Comparison of ENCODE assay signal across 19 cellular contexts in genomic region chr16:14042706-14043105, GRCh38. TPM values are rescaled to one million over a fixed set of nuclear protein-coding genes. Genes with fewer than 3 reads are reported as not detected.
DNase-seq lines count a peak whose midpoint lies in the region; ATAC-seq and TF ChIP-seq lines count a peak whose summit lies in the region.
"Had no signal": no experiment of that assay in that cellular context is flagged by ENCODE, and none has a peak within 500 bp of the region (broad histone marks: within the 10 kb centered on the region; RNA-seq: fewer than 3 reads in every experiment).

No MANE protein-coding gene starts in this region.

- H2AK5ac ChIP-seq in neuronal stem cell (ENCODE audit: low read depth, low read length), result no peak overlapping the region

- POLR2A ChIA-PET in HEK293T (lab: Yijun Ruan, JAX), result no interaction called here

- peak overlapping the region; percentile 6 for H2AFZ ChIP-seq in mammary epithelial cell (ENCODE audit: low read depth, low read length)
- peak overlapping the region; percentile 68 for H2AFZ ChIP-seq in neuronal stem cell (ENCODE audit: low read length)
- H2AFZ ChIP-seq: PC-9 had no signal

- intact Hi-C loops in mammary epithelial cell (cut with micrococcal nuclease) (no loop called here), heart left ventricle (cut with DNase I) (no loop called here), thyroid gland (cut with DNase I) (no loop called here)

- H3K4me1 ChIP-seq in mammary epithelial cell (ENCODE audit: insufficient read depth, low read length) (no peaks in the 10 kb centered on the region), heart left ventricle (peaks cover 0 to 23% (median 0%) of the 10 kb centered on the region in 12 donors), neuronal stem cell (ENCODE audit: control insufficient read depth in 2 of 2, insufficient read depth in 1 of 2, low read depth in 1 of 2, low read length in 2 of 2) (peaks cover 0 to 3% of the 10 kb centered on the region in 2 donors), thyroid gland (peaks cover 10% of the 10 kb centered on the region in 2 donors)
- H3K4me1 ChIP-seq: adrenal gland had no signal

- no peak overlapping the region for H3K18ac ChIP-seq in neuronal stem cell (ENCODE audit: low read length)

- CTCF ChIA-PET in mammary epithelial cell (lab: Charles Lee; ENCODE audit: low non-redundant PET), result no interaction called here
- CTCF ChIA-PET in HEK293T (lab: Yijun Ruan, JAX), result no interaction called here

- no peak for TF ChIP-seq POLR2A in heart left ventricle (IDR thresholded peaks at IDR 0.05)
- no peak for TF ChIP-seq POLR2A in thyroid gland (IDR thresholded peaks at IDR 0.05)

- peak; percentile 38 to 90 (median 85) for ATAC-seq in heart left ventricle
- ATAC-seq: CD8-positive, alpha-beta T cell; SK-N-SH treated with all-trans-retinoic acid at 6 μM for 48 hours had no signal

- no TSS peak for BruUV-seq in mammary epithelial cell (replicated peaks; lab: Mats Ljungman, UMichigan)

- TF ChIP-seq CTCF in mammary epithelial cell (conservative IDR thresholded peaks at IDR 0.05 in 1 of 2, IDR thresholded peaks at IDR 0.05 in 1 of 2; ENCODE audit: extremely low read depth in 1 of 2, insufficient read depth in 1 of 2, low read depth in 1 of 2, low read length in 2 of 2) (no peak), heart left ventricle (IDR thresholded peaks at IDR 0.05) (no peak), thyroid gland (IDR thresholded peaks at IDR 0.05) (no peak)

- no peaks in the 10 kb centered on the region for H3K79me1 ChIP-seq in neuronal stem cell (ENCODE audit: low read depth, low read length)

- no peak overlapping the region for H3K23ac ChIP-seq in neuronal stem cell (ENCODE audit: low read depth, low read length, poor library complexity)

- H3K14ac ChIP-seq in neuronal stem cell (ENCODE audit: low read length), result no peak overlapping the region

- H2BK15ac ChIP-seq in neuronal stem cell (ENCODE audit: low read length), result no peak overlapping the region

- H3K9me3 ChIP-seq in mammary epithelial cell (replicated peaks; ENCODE audit: insufficient read depth, low read length) (no peaks in the 10 kb centered on the region), heart left ventricle (peaks cover 0 to 10% (median 2%) of the 10 kb centered on the region in 12 donors), neuronal stem cell (replicated peaks in 1 of 2; ENCODE audit: control insufficient read depth in 2 of 2, insufficient read depth in 1 of 2, low read depth in 1 of 2, low read length in 2 of 2) (peaks cover 0 to 2% of the 10 kb centered on the region in 2 donors), thyroid gland (no peaks in the 10 kb centered on the region)
- H3K9me3 ChIP-seq: adrenal gland, ovary had no signal

- H2BK120ac ChIP-seq in neuronal stem cell (ENCODE audit: low read depth, low read length), result no peak overlapping the region

- dilution Hi-C loops in mammary epithelial cell (cut with HindIII; ENCODE audit: low sequenced_read_pairs), result no loop called here

- in situ Hi-C loops in mammary epithelial cell (cut with MboI; ENCODE audit: low sequenced_read_pairs in 2 of 2), result no loop called here

- no peak overlapping the region for H2BK12ac ChIP-seq in neuronal stem cell (ENCODE audit: low read length)

- no peak overlapping the region for H4K91ac ChIP-seq in neuronal stem cell (ENCODE audit: low read depth, low read length, poor library complexity)

- no peaks in the 10 kb centered on the region for H3K79me2 ChIP-seq in mammary epithelial cell (ENCODE audit: insufficient read depth, low read length)

- H3K27me3 ChIP-seq in mammary epithelial cell (ENCODE audit: insufficient read depth, low read length) (no peaks in the 10 kb centered on the region), heart left ventricle (no peaks in the 10 kb centered on the region), neuronal stem cell (ENCODE audit: control insufficient read depth in 3 of 3, insufficient read depth in 3 of 3, low read depth in 1 of 3, low read length in 3 of 3) (peaks cover 0 to 5% (median 0%) of the 10 kb centered on the region in 3 experiments), thyroid gland (no peaks in the 10 kb centered on the region)
- H3K27me3 ChIP-seq: adrenal gland, ovary had no signal

- no peak overlapping the region for H4K8ac ChIP-seq in neuronal stem cell (ENCODE audit: low read depth, low read length)

- no peak overlapping the region for H2BK5ac ChIP-seq in neuronal stem cell (ENCODE audit: low read length)

- H3K4ac ChIP-seq in neuronal stem cell (ENCODE audit: low read length), result no peak overlapping the region

- H3K27ac ChIP-seq in mammary epithelial cell (ENCODE audit: insufficient read depth, low read depth, low read length), result no peak overlapping the region
- peak overlapping the region in 10 of 12 donors; percentile 12 to 76 (median 48) for H3K27ac ChIP-seq in heart left ventricle
- H3K27ac ChIP-seq in neuronal stem cell (replicated peaks; ENCODE audit: low read length), result no peak overlapping the region
- peak overlapping the region in 2 of 3 donors; percentile 42 to 50 for H3K27ac ChIP-seq in thyroid gland
- H3K27ac ChIP-seq: adrenal gland, ovary, PC-9 had no signal

- no peak overlapping the region for H3K4me3 ChIP-seq in mammary epithelial cell (replicated peaks in 1 of 3; ENCODE audit: insufficient read depth in 1 of 3, low read depth in 2 of 3, low read length in 3 of 3)
- H3K4me3 ChIP-seq in heart left ventricle, result no peak overlapping the region
- H3K4me3 ChIP-seq in neuronal stem cell (ENCODE audit: low read length in 2 of 2), result no peak overlapping the region
- H3K4me3 ChIP-seq in thyroid gland (replicated peaks in 1 of 3), result no peak overlapping the region
- H3K4me3 ChIP-seq: adrenal gland, ovary, PC-9 had no signal

- no peaks in the 10 kb centered on the region for H3K36me3 ChIP-seq in mammary epithelial cell (ENCODE audit: insufficient read depth, low read length)
- H3K36me3 ChIP-seq in heart left ventricle, result no peaks in the 10 kb centered on the region
- H3K36me3 ChIP-seq in neuronal stem cell (replicated peaks in 1 of 2; ENCODE audit: control insufficient read depth in 2 of 2, insufficient read depth in 2 of 2, low read length in 2 of 2), result no peaks in the 10 kb centered on the region
- no peaks in the 10 kb centered on the region for H3K36me3 ChIP-seq in thyroid gland
- H3K36me3 ChIP-seq: adrenal gland, ovary had no signal

- no peak overlapping the region for H3K4me2 ChIP-seq in mammary epithelial cell (ENCODE audit: insufficient read depth, low read depth, low read length)
- H3K4me2 ChIP-seq in neuronal stem cell (ENCODE audit: insufficient read depth, low read length, poor library complexity, severe bottlenecking), result no peak overlapping the region
- H3K4me2 ChIP-seq: PC-9 had no signal

- 85% methylated on average over 10 of the region's 10 CpGs for WGBS in mammary epithelial cell (ENCODE audit: low coverage, missing lambda C conversion rate)
- WGBS in heart left ventricle, 4 donors, result 49 to 61% (median 54%) methylated on average over 10 of the region's 10 CpGs
- WGBS in neuronal stem cell (ENCODE audit: extremely low coverage in 2 of 2, insufficient read length in 2 of 2, insufficient replicate concordance in 1 of 2), 2 donors, result no CpG with 5 or more reads among the region's 10 CpGs
- WGBS in thyroid gland, 2 donors, result 31 to 43% methylated on average over 10 of the region's 10 CpGs

- H3K9ac ChIP-seq in mammary epithelial cell (ENCODE audit: insufficient read depth, low read length), result no peak overlapping the region
- H3K9ac ChIP-seq in neuronal stem cell (ENCODE audit: low read depth, low read length, poor library complexity), result no peak overlapping the region

- H4K20me1 ChIP-seq in mammary epithelial cell (ENCODE audit: insufficient read depth, low read length), result no peaks in the 10 kb centered on the region

- DNase-seq in mammary epithelial cell, result no peak
- peak in 3 of 5 donors; percentile 29 to 53 (median 40) for DNase-seq in heart left ventricle
- DNase-seq in neuronal stem cell (ENCODE audit: low spot score), result no peak
- DNase-seq in thyroid gland, result peak; percentile 13 to 16
- DNase-seq in HEK293T (ENCODE audit: extremely low spot score), result no peak
- no peak for DNase-seq in DMS153 (lab: John Stamatoyannopoulos, UW)
- DNase-seq in SIG-M5 (lab: John Stamatoyannopoulos, UW), result no peak
- DNase-seq: activated CD4-positive, alpha-beta T cell treated with anti-CD3 and anti-CD28 coated beads for 1 hour; activated effector memory CD4-positive, alpha-beta T cell treated with Interleukin-2 at 50 U/mL for 16 hours; adrenal gland; CD8-positive, alpha-beta T cell; DND-41; Kasumi-1; NCI-H1092 treated with DMSO at 0.1 percent for 48 hours; NCI-H526 treated with DMSO at 0.1 percent for 48 hours; ovary; PC-9; trophoblast cell had no signal

TF ChIP-seq in HEK293T, 16 proteins besides CTCF, POLR2A, EP300 and RAD21:
- TF ChIP-seq ZNF384 (IDR thresholded peaks at IDR 0.05) (no peak), L3MBTL2 (conservative IDR thresholded peaks at IDR 0.05) (no peak), ARNT (IDR thresholded peaks at IDR 0.05) (no peak), LEF1 (IDR thresholded peaks at IDR 0.05; ENCODE audit: borderline replicate concordance) (no peak), FOXM1 (IDR thresholded peaks at IDR 0.05; ENCODE audit: borderline replicate concordance) (no peak), FOXK2 (IDR thresholded peaks at IDR 0.05) (no peak), CTBP1 (IDR thresholded peaks at IDR 0.05; ENCODE audit: borderline replicate concordance) (no peak), FOXA1 (IDR thresholded peaks at IDR 0.05) (no peak), ELF4 (IDR thresholded peaks at IDR 0.05) (no peak), TARDBP (IDR thresholded peaks at IDR 0.05) (no peak), BHLHE40 (IDR thresholded peaks at IDR 0.05; ENCODE audit: borderline replicate concordance) (no peak)

RNA-seq across cellular contexts. Expression of gene MRTFB, which starts 28.4 kb away (rescaled TPM):
- total RNA-seq in mammary epithelial cell (10 to 100 TPM; 22.8 to 33.8 TPM), heart left ventricle (10 to 100 TPM; 16.3 to 38.3 (median 32.4) TPM), thyroid gland (100 to 1,000 TPM in 1 of 4 donors, 10 to 100 TPM in 3; 51.2 to 131 (median 74.0) TPM)
- polyA plus RNA-seq in mammary epithelial cell (9.2 TPM), heart left ventricle (1 to 10 TPM; 8.0 to 8.3 TPM)
- polyA minus RNA-seq in mammary epithelial cell, result 62.2 TPM
- 19.2 TPM for polyA plus RNA-seq in neuronal stem cell (2013, experiment 1 of 2)
- polyA plus RNA-seq in neuronal stem cell (2013, experiment 2 of 2), result 19.8 TPM

Comparison
In these comparisons a context has a peak if more than half of its experiments do, and no peak if none do; other contexts are left out.
1. DNase-seq: peak in heart left ventricle (3 of 5) and thyroid gland (2 of 2); none in mammary epithelial cell (single experiment), neuronal stem cell (single experiment), HEK293T (single experiment), DMS153 (single experiment) and SIG-M5 (single experiment).
2. H3K27ac ChIP-seq: peak in heart left ventricle (10 of 12) and thyroid gland (2 of 3); none in mammary epithelial cell (single experiment) and neuronal stem cell (single experiment).